ENCODE assay signal across 18 cellular contexts in genomic region chr22:37459211-37459610, GRCh38. TPM values are rescaled to one million over a fixed set of nuclear protein-coding genes. Genes with fewer than 3 reads are reported as not detected.
"Had no signal": no experiment of that assay in that cellular context is flagged by ENCODE, and none has a peak within 500 bp of the region (broad histone marks: within the 10 kb centered on the region; RNA-seq: fewer than 3 reads in every experiment).

No MANE protein-coding gene starts in this region.

- H3K4me3 ChIP-seq: esophagus muscularis mucosa, sigmoid colon, spleen, thyroid gland had no signal

- H3K9me3 ChIP-seq: esophagus muscularis mucosa, sigmoid colon, spleen, thyroid gland had no signal

- H3K9me3 Mint-ChIP-seq: activated CD4-positive, alpha-beta T cell treated with anti-CD3 and anti-CD28 coated beads, Interleukin-2, amount 10 ng/mL, durations not matched to agents 7 days and 5 days; immature natural killer cell; nephron progenitor cell had no signal

- H3K4me1 ChIP-seq: esophagus muscularis mucosa, sigmoid colon had no signal

- H3K27me3 Mint-ChIP-seq: activated CD4-positive, alpha-beta T cell treated with anti-CD3 and anti-CD28 coated beads, Interleukin-2, amount 10 ng/mL, durations not matched to agents 7 days and 5 days had no signal

- H3K27ac Mint-ChIP-seq: activated CD4-positive, alpha-beta T cell treated with anti-CD3 and anti-CD28 coated beads, Interleukin-2, amount 10 ng/mL, durations not matched to agents 7 days and 5 days; immature natural killer cell; nephron progenitor cell had no signal

- H3K4me3 Mint-ChIP-seq: activated CD4-positive, alpha-beta T cell treated with anti-CD3 and anti-CD28 coated beads, Interleukin-2, amount 10 ng/mL, durations not matched to agents 7 days and 5 days; immature natural killer cell; nephron progenitor cell had no signal

- DNase-seq: activated CD4-positive, alpha-beta T cell treated with anti-CD3 and anti-CD28 coated beads, Interleukin-2, amount 10 ng/mL, durations not matched to agents 7 days and 5 days; activated CD8-positive, alpha-beta memory T cell treated with anti-CD3 and anti-CD28 coated beads, Interleukin-2, amount 50 U/mL, for 4 hours; activated effector memory CD4-positive, alpha-beta T cell treated with Interleukin-2 at 50 U/mL for 16 hours; activated naive CD4-positive, alpha-beta T cell treated with anti-CD3 and anti-CD28 coated beads, Interleukin-2, amount 50 U/mL, for 16 hours; activated T-cell treated with anti-CD3 and anti-CD28 coated beads, Interleukin-2, amount 50 U/mL, for 48 hours; aorta; cerebellar nuclear complex; cortex of kidney; immature natural killer cell; left ventricle myocardium superior; nephron progenitor cell; nucleus accumbens; sigmoid colon; spleen; stimulated activated naive CD4-positive, alpha-beta T cell; thyroid gland had no signal

- H3K36me3 ChIP-seq: esophagus muscularis mucosa, sigmoid colon, thyroid gland had no signal

- H3K27me3 ChIP-seq: thyroid gland had no signal

RNA-seq across cellular contexts. Expression of gene ELFN2, which starts 31.9 kb away (rescaled TPM):
- total RNA-seq: subcutaneous adipose tissue had no signal
- polyA plus RNA-seq: aorta had no signal
